ENCODE assay signal across 9 cellular contexts in genomic region chr22:30754971-30755759, GRCh38.
DNase-seq lines count a peak whose midpoint lies in the region; ATAC-seq and TF ChIP-seq lines count a peak whose summit lies in the region.
"Had no signal": no experiment of that assay in that cellular context is flagged by ENCODE, and none has a peak within 500 bp of the region (broad histone marks: within the 10 kb centered on the region; RNA-seq: fewer than 3 reads in every experiment).

No MANE protein-coding gene starts in this region.

- H3K4me3 ChIP-seq in Panc1 (ENCODE audit: low read depth in 2 of 2, low read length in 2 of 2) = no peak overlapping the region

- no peaks in the 10 kb centered on the region for H3K9me3 ChIP-seq in Panc1 (ENCODE audit: control insufficient read depth, insufficient read depth, low read depth, low read length)

- H3K4me1 Mint-ChIP-seq in activated naive CD4-positive, alpha-beta T cell treated with anti-CD3 and anti-CD28 coated beads, Interleukin-2, amount 10 ng/mL, durations not matched to agents 7 days and 5 days = no peaks in the 10 kb centered on the region
- no peaks in the 10 kb centered on the region for H3K4me1 Mint-ChIP-seq in progenitor cell of endocrine pancreas (ENCODE audit: low read depth)
- H3K4me1 Mint-ChIP-seq: activated naive CD4-positive, alpha-beta T cell treated with anti-CD3 and anti-CD28 coated beads, Interleukin-2, amount 50 U/mL, for 24 hours had no signal

- no peak overlapping the region for H3K27ac Mint-ChIP-seq in activated naive CD4-positive, alpha-beta T cell treated with anti-CD3 and anti-CD28 coated beads, Interleukin-2, amount 10 ng/mL, durations not matched to agents 7 days and 5 days
- H3K27ac Mint-ChIP-seq in progenitor cell of endocrine pancreas = no peak overlapping the region
- H3K27ac Mint-ChIP-seq: activated naive CD4-positive, alpha-beta T cell treated with anti-CD3 and anti-CD28 coated beads, Interleukin-2, amount 50 U/mL, for 24 hours had no signal

- ATAC-seq in Panc1 (peak; percentile 91), Right ventricle myocardium superior (ENCODE audit: poor library complexity) (peak; percentile 77), GM19351 (IDR thresholded peaks at IDR 0.05; ENCODE audit: unreplicated experiment) (no peak)

- TF ChIP-seq CTCF in Panc1 (IDR thresholded peaks at IDR 0.05) (peak; percentile 78), progenitor cell of endocrine pancreas (IDR thresholded peaks at IDR 0.05; ENCODE audit: unreplicated experiment) (peak; percentile 72)

- no peaks in the 10 kb centered on the region for H3K36me3 ChIP-seq in Panc1 (ENCODE audit: control insufficient read depth, insufficient read depth, low read length)

- no peaks in the 10 kb centered on the region for H3K27me3 Mint-ChIP-seq in activated naive CD4-positive, alpha-beta T cell treated with anti-CD3 and anti-CD28 coated beads, Interleukin-2, amount 10 ng/mL, durations not matched to agents 7 days and 5 days
- peaks cover 3% of the 10 kb centered on the region for H3K27me3 Mint-ChIP-seq in progenitor cell of endocrine pancreas
- H3K27me3 Mint-ChIP-seq: activated naive CD4-positive, alpha-beta T cell treated with anti-CD3 and anti-CD28 coated beads, Interleukin-2, amount 50 U/mL, for 24 hours had no signal

- H3K27ac ChIP-seq in Panc1 (ENCODE audit: low read length) = no peak overlapping the region

- in situ Hi-C loops in Panc1 (cut with HindIII; ENCODE audit: low pct_unique_long_range_greater_than_20kb, low sequenced_read_pairs) = no loop called here

- intact Hi-C loops in Panc1 (cut with micrococcal nuclease; ENCODE audit: unreplicated experiment) = loop anchor here (1.0 kb wide), 1 partner anchor 121 kb away; no protein-coding TSS in a partner anchor
- intact Hi-C loops in Right ventricle myocardium superior (cut with DNase I) = loop anchor here (5.0 kb wide), 1 partner anchor 123 kb away; no protein-coding TSS in a partner anchor

- POLR2A ChIA-PET in Panc1 (lab: Charles Lee) = no interaction called here

- H3K4me3 Mint-ChIP-seq in activated naive CD4-positive, alpha-beta T cell treated with anti-CD3 and anti-CD28 coated beads, Interleukin-2, amount 10 ng/mL, durations not matched to agents 7 days and 5 days = no peak overlapping the region
- H3K4me3 Mint-ChIP-seq in progenitor cell of endocrine pancreas (ENCODE audit: low read depth) = no peak overlapping the region
- H3K4me3 Mint-ChIP-seq: activated naive CD4-positive, alpha-beta T cell treated with anti-CD3 and anti-CD28 coated beads, Interleukin-2, amount 50 U/mL, for 24 hours had no signal

- H3K36me3 Mint-ChIP-seq in activated naive CD4-positive, alpha-beta T cell treated with anti-CD3 and anti-CD28 coated beads, Interleukin-2, amount 10 ng/mL, durations not matched to agents 7 days and 5 days = no peaks in the 10 kb centered on the region
- no peaks in the 10 kb centered on the region for H3K36me3 Mint-ChIP-seq in progenitor cell of endocrine pancreas (ENCODE audit: insufficient read depth)
- H3K36me3 Mint-ChIP-seq: activated naive CD4-positive, alpha-beta T cell treated with anti-CD3 and anti-CD28 coated beads, Interleukin-2, amount 50 U/mL, for 24 hours had no signal

- DNase-seq in DMS114 treated with DMSO at 0.1 percent for 48 hours (lab: John Stamatoyannopoulos, UW; ENCODE audit: unreplicated experiment) (peak; percentile 47), HT-29 (ENCODE audit: low spot score) (peak; percentile 77), Panc1 (ENCODE audit: low read depth, low spot score) (no peak), Right ventricle myocardium superior (peak; percentile 48), progenitor cell of endocrine pancreas (ENCODE audit: low spot score, unreplicated experiment) (peak; percentile 29), T1000 (lab: John Stamatoyannopoulos, UW) (no peak)
- DNase-seq in activated naive CD4-positive, alpha-beta T cell treated with anti-CD3 and anti-CD28 coated beads, Interleukin-2, amount 10 ng/mL, durations not matched to agents 7 days and 5 days = peak; percentile 73

- CTCF ChIA-PET in Panc1 (lab: Charles Lee) = interaction anchor here (0.7 to 2.1 kb wide), 5 partner anchors 121 to 398 kb away, joined by 3 to 25 read pairs (median 4); partner anchors contain the start of genes CCDC157, SF3A1 and SLC35E4
- CTCF ChIA-PET in activated naive CD4-positive, alpha-beta T cell treated with anti-CD3 and anti-CD28 coated beads, Interleukin-2, amount 10 ng/mL, durations not matched to agents 7 days and 5 days (lab: Charles Lee) = interaction anchor here (0.7 to 7.2 kb wide), 29 partner anchors 8 to 363 kb away, joined by 3 to 190 read pairs (median 6); partner anchors contain the start of genes DUSP18, OSBP2, PES1 and SLC35E4

- H3K4me1 ChIP-seq in Panc1 (ENCODE audit: control insufficient read depth, insufficient read depth, low read length) = no peaks in the 10 kb centered on the region

- BruUV-seq in Panc1 (replicated peaks; lab: Mats Ljungman, UMichigan) = no TSS peak

- H3K9me3 Mint-ChIP-seq in activated naive CD4-positive, alpha-beta T cell treated with anti-CD3 and anti-CD28 coated beads, Interleukin-2, amount 10 ng/mL, durations not matched to agents 7 days and 5 days = no peaks in the 10 kb centered on the region
- H3K9me3 Mint-ChIP-seq in progenitor cell of endocrine pancreas (ENCODE audit: low read depth) = no peaks in the 10 kb centered on the region
- H3K9me3 Mint-ChIP-seq: activated naive CD4-positive, alpha-beta T cell treated with anti-CD3 and anti-CD28 coated beads, Interleukin-2, amount 50 U/mL, for 24 hours had no signal

- H3K27me3 ChIP-seq in Panc1 (ENCODE audit: control insufficient read depth, insufficient read depth, low read length) = no peaks in the 10 kb centered on the region

Comparison
In these comparisons a context has a peak if more than half of its experiments do, and no peak if none do; other contexts are left out.
1. DNase-seq: peak in DMS114 treated with DMSO at 0.1 percent for 48 hours (single experiment), HT-29 (single experiment), activated naive CD4-positive, alpha-beta T cell treated with anti-CD3 and anti-CD28 coated beads, Interleukin-2, amount 10 ng/mL, durations not matched to agents 7 days and 5 days (single experiment), Right ventricle myocardium superior (single experiment) and progenitor cell of endocrine pancreas (single experiment); none in Panc1 (single experiment) and T1000 (single experiment).